In genomic region chr5:170382790-170383189, GRCh38 we compare ENCODE assay signal across 27 cellular contexts. TPM values are rescaled to one million over a fixed set of nuclear protein-coding genes. Genes with fewer than 3 reads are reported as not detected.
"Had no signal": no experiment of that assay in that cellular context is flagged by ENCODE, and none has a peak within 500 bp of the region (broad histone marks: within the 10 kb centered on the region; RNA-seq: fewer than 3 reads in every experiment).

No MANE protein-coding gene starts in this region.

- H3K9me3 ChIP-seq: heart right ventricle, left lung, mucosa of descending colon, right lobe of liver, thyroid gland, vagina had no signal

- H3K27me3 ChIP-seq: foreskin keratinocyte, heart right ventricle, left lung, neural progenitor cell, right lobe of liver, thyroid gland, vagina had no signal

- H3K27ac ChIP-seq: foreskin keratinocyte, heart right ventricle, left lung, neural progenitor cell, parathyroid adenoma, right lobe of liver, thyroid gland, vagina had no signal

- H3K36me3 ChIP-seq: neural progenitor cell, right lobe of liver, thyroid gland, vagina had no signal

- H3K4me3 ChIP-seq: heart right ventricle, left lung, mucosa of descending colon, neural progenitor cell, right lobe of liver, smooth muscle cell, thyroid gland, vagina had no signal

- H3K4me1 ChIP-seq: foreskin keratinocyte, left lung, right lobe of liver, thyroid gland, vagina had no signal

- ATAC-seq: effector memory CD8-positive, alpha-beta T cell; foreskin keratinocyte; heart right ventricle; left cardiac atrium; mucosa of descending colon; naive thymus-derived CD4-positive, alpha-beta T cell; right lobe of liver; stimulated activated naive CD8-positive, alpha-beta T cell treated with anti-CD3 and anti-CD28 coated beads, Interleukin-15, amount 100 ng/mL, for 72 hours had no signal

- DNase-seq: cortex of kidney; effector memory CD8-positive, alpha-beta T cell; erythroblast; foreskin keratinocyte; glutamatergic neuron; heart right ventricle; hippocampal formation; left cardiac atrium; left lung; mesenchymal stem cell; mucosa of descending colon; naive thymus-derived CD4-positive, alpha-beta T cell; right lobe of liver; stimulated activated CD4-positive, alpha-beta T cell treated with anti-CD3 and anti-CD28 coated beads, Interleukin-12 subunit alpha, Interleukin-12 subunit beta, amount 100 ng/mL, for 4 hours; stimulated activated CD4-positive, alpha-beta T cell treated with anti-CD3 and anti-CD28 coated beads, Interleukin-1b, Interleukin-23, amount 100 ng/mL, for 48 hours; stimulated activated CD4-positive, alpha-beta T cell treated with anti-CD3 and anti-CD28 coated beads, Interleukin-4, amount 100 ng/mL, for 1 hour; stimulated activated CD8-positive, alpha-beta memory T cell treated with anti-CD3 and anti-CD28 coated beads, Interleukin-4, amount 100 ng/mL, for 48 hours; stimulated activated naive CD4-positive, alpha-beta T cell; stimulated activated naive CD8-positive, alpha-beta T cell treated with anti-CD3 and anti-CD28 coated beads, Interleukin-15, amount 100 ng/mL, for 72 hours; thyroid gland; trophoblast cell had no signal

RNA-seq across cellular contexts. Expression of gene KCNMB1, which starts 6.4 kb away (rescaled TPM):
- total RNA-seq: foreskin keratinocyte, lung microvascular endothelial cell, progenitor cell of endocrine pancreas had no signal
- polyA plus RNA-seq: foreskin keratinocyte; naive thymus-derived CD4-positive, alpha-beta T cell had no signal
